22 cellular contexts compared by ENCODE assay signal in genomic region chr19:41436664-41436951, GRCh38. TPM values are rescaled to one million over a fixed set of nuclear protein-coding genes. Genes with fewer than 3 reads are reported as not detected.
"Had no signal": no experiment of that assay in that cellular context is flagged by ENCODE, and none has a peak within 500 bp of the region (broad histone marks: within the 10 kb centered on the region; RNA-seq: fewer than 3 reads in every experiment).

No MANE protein-coding gene starts in this region.

- H3K27ac ChIP-seq: heart right ventricle, right lobe of liver, skin epidermis, uterus had no signal

- H3K36me3 ChIP-seq: right lobe of liver, uterus had no signal

- DNase-seq: activated CD4-positive, alpha-beta memory T cell treated with anti-CD3 and anti-CD28 coated beads for 36 hours; activated gamma-delta T cell treated with Interleukin-2 at 50 U/mL for 16 hours; activated naive CD8-positive, alpha-beta T cell treated with anti-CD3 and anti-CD28 coated beads, Interleukin-2, amount 10 ng/mL, durations not matched to agents 7 days and 5 days; amniotic stem cell; cortex of kidney; foreskin fibroblast; heart right ventricle; natural killer cell; stimulated activated CD4-positive, alpha-beta T cell treated with anti-CD3 and anti-CD28 coated beads, Interleukin-2, amount 100 ng/mL, for 24 hours; T-helper 1 cell; transverse colon had no signal

- H3K9me3 ChIP-seq: heart right ventricle, right lobe of liver, transverse colon, uterus had no signal

- FAIRE-seq: bronchial epithelial cell had no signal

- H3K4me1 ChIP-seq: uterus had no signal

- H3K27me3 Mint-ChIP-seq: activated CD4-positive, alpha-beta memory T cell treated with anti-CD3 and anti-CD28 coated beads for 36 hours; activated naive CD8-positive, alpha-beta T cell treated with anti-CD3 and anti-CD28 coated beads, Interleukin-2, amount 10 ng/mL, durations not matched to agents 7 days and 5 days had no signal

- H3K27me3 ChIP-seq: heart right ventricle, right lobe of liver, transverse colon, uterus had no signal

- H3K27ac Mint-ChIP-seq: activated CD4-positive, alpha-beta memory T cell treated with anti-CD3 and anti-CD28 coated beads for 36 hours; activated naive CD8-positive, alpha-beta T cell treated with anti-CD3 and anti-CD28 coated beads, Interleukin-2, amount 10 ng/mL, durations not matched to agents 7 days and 5 days; natural killer cell; stimulated activated effector memory CD8-positive, alpha-beta T cell treated with anti-CD3 and anti-CD28 coated beads, Interleukin-12 subunit alpha, Interleukin-12 subunit beta, amount 100 ng/mL, for 72 hours had no signal

- H3K36me3 Mint-ChIP-seq: natural killer cell had no signal

- ATAC-seq: heart right ventricle; left lobe of liver; natural killer cell; right lobe of liver; stimulated activated effector memory CD8-positive, alpha-beta T cell treated with anti-CD3 and anti-CD28 coated beads, Interleukin-12 subunit alpha, Interleukin-12 subunit beta, amount 100 ng/mL, for 72 hours had no signal

- H3K4me3 ChIP-seq: heart right ventricle, lung, right lobe of liver, skin epidermis, transverse colon, uterus had no signal

- H3K9me3 Mint-ChIP-seq: activated CD4-positive, alpha-beta memory T cell treated with anti-CD3 and anti-CD28 coated beads for 36 hours; activated naive CD8-positive, alpha-beta T cell treated with anti-CD3 and anti-CD28 coated beads, Interleukin-2, amount 10 ng/mL, durations not matched to agents 7 days and 5 days; natural killer cell; stimulated activated effector memory CD8-positive, alpha-beta T cell treated with anti-CD3 and anti-CD28 coated beads, Interleukin-12 subunit alpha, Interleukin-12 subunit beta, amount 100 ng/mL, for 72 hours had no signal

- H3K4me3 Mint-ChIP-seq: activated CD4-positive, alpha-beta memory T cell treated with anti-CD3 and anti-CD28 coated beads for 36 hours; activated naive CD8-positive, alpha-beta T cell treated with anti-CD3 and anti-CD28 coated beads, Interleukin-2, amount 10 ng/mL, durations not matched to agents 7 days and 5 days; stimulated activated effector memory CD8-positive, alpha-beta T cell treated with anti-CD3 and anti-CD28 coated beads, Interleukin-12 subunit alpha, Interleukin-12 subunit beta, amount 100 ng/mL, for 72 hours had no signal

RNA-seq across cellular contexts. Expression of gene ERICH4, which starts 6.3 kb away (rescaled TPM):
- total RNA-seq: activated CD4-positive, alpha-beta memory T cell treated with anti-CD3 and anti-CD28 coated beads for 36 hours; activated naive CD8-positive, alpha-beta T cell treated with anti-CD3 and anti-CD28 coated beads, Interleukin-2, amount 10 ng/mL, durations not matched to agents 7 days and 5 days; bronchial epithelial cell; epithelial cell of proximal tubule; fibroblast of lung; kidney epithelial cell; left lobe of liver; lung; natural killer cell; right lobe of liver; temporal lobe; transverse colon; uterus had no signal
